ENCODE assay signal across 10 cellular contexts in the genomic region with DNA sequence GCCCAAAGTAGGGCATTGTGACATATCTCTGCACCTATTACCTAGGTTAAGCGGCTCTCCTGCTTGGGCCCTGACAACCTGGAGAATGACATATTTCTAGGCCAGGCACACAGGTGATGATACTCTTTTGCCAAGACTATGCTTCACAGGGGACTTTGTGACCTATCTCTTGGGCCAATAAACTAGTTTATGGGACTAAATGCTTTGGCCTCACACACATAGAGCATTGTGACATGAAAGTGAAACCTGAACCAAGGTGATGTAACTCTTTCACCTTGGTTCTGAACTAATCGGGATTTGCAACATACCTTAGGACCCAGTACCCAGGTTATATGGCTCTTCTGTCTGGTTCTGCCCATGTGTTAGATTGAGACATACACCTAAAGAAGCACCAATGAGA. TPM values are rescaled to one million over a fixed set of nuclear protein-coding genes. Genes with fewer than 3 reads are reported as not detected.
"Had no signal": no experiment of that assay in that cellular context is flagged by ENCODE, and none has a peak within 500 bp of the region (broad histone marks: within the 10 kb centered on the region; RNA-seq: fewer than 3 reads in every experiment).

No MANE protein-coding gene starts in this region.

RNA-seq across cellular contexts. Expression of a gene that starts 19.0 kb away (rescaled TPM):
- total RNA-seq: OCI-LY7, PC-3, PC-9, Peyer's patch, Right ventricle myocardium inferior, Right ventricle myocardium superior, RPMI7951, SJCRH30, SJSA1, SK-MEL-5 had no signal
